1 cellular context compared by ENCODE assay signal in the genomic region with DNA sequence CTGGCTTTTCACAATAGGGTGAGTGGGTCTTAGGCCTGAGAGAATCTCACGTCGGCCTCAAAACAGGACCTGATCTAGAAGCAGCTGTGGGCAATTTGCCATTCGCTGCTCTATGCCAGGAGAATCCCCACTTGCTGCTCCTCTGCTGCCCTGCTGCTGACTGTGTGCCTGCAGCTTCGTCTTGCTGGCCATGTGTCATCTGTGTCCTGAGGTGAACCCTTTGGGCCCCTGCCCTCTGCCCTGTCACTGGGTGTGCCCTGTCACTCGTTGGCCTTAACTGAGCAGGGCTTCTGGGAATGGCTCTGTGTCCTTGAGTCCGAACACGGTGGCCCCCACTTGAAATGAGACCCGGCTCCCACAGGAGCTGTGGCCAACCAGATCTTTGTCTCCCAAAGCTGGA.
TF ChIP-seq lines count a peak whose summit lies in the region.

No MANE protein-coding gene starts in this region.

TF ChIP-seq in HepG2, 621 proteins besides CTCF, POLR2A, EP300 and RAD21 (continued from another document and continues in another):
- TF ChIP-seq, protein P1, sequence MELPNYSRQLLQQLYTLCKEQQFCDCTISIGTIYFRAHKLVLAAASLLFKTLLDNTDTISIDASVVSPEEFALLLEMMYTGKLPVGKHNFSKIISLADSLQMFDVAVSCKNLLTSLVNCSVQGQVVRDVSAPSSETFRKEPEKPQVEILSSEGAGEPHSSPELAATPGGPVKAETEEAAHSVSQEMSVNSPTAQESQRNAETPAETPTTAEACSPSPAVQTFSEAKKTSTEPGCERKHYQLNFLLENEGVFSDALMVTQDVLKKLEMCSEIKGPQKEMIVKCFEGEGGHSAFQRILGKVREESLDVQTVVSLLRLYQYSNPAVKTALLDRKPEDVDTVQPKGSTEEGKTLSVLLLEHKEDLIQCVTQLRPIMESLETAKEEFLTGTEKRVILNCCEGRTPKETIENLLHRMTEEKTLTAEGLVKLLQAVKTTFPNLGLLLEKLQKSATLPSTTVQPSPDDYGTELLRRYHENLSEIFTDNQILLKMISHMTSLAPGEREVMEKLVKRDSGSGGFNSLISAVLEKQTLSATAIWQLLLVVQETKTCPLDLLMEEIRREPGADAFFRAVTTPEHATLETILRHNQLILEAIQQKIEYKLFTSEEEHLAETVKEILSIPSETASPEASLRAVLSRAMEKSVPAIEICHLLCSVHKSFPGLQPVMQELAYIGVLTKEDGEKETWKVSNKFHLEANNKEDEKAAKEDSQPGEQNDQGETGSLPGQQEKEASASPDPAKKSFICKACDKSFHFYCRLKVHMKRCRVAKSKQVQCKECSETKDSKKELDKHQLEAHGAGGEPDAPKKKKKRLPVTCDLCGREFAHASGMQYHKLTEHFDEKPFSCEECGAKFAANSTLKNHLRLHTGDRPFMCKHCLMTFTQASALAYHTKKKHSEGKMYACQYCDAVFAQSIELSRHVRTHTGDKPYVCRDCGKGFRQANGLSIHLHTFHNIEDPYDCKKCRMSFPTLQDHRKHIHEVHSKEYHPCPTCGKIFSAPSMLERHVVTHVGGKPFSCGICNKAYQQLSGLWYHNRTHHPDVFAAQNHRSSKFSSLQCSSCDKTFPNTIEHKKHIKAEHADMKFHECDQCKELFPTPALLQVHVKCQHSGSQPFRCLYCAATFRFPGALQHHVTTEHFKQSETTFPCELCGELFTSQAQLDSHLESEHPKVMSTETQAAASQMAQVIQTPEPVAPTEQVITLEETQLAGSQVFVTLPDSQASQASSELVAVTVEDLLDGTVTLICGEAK (IDR thresholded peaks at IDR 0.05), result no peak
- TF ChIP-seq, protein P1 (CRISPR knock-in tag; IDR thresholded peaks at IDR 0.05), result peak; percentile 50; the same call in 1 of the 2 replicates
- TF ChIP-seq, protein P2, sequence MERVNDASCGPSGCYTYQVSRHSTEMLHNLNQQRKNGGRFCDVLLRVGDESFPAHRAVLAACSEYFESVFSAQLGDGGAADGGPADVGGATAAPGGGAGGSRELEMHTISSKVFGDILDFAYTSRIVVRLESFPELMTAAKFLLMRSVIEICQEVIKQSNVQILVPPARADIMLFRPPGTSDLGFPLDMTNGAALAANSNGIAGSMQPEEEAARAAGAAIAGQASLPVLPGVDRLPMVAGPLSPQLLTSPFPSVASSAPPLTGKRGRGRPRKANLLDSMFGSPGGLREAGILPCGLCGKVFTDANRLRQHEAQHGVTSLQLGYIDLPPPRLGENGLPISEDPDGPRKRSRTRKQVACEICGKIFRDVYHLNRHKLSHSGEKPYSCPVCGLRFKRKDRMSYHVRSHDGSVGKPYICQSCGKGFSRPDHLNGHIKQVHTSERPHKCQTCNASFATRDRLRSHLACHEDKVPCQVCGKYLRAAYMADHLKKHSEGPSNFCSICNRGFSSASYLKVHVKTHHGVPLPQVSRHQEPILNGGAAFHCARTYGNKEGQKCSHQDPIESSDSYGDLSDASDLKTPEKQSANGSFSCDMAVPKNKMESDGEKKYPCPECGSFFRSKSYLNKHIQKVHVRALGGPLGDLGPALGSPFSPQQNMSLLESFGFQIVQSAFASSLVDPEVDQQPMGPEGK (CRISPR knock-in tag; IDR thresholded peaks at IDR 0.05), result peak; percentile 77
- TF ChIP-seq, protein P3, sequence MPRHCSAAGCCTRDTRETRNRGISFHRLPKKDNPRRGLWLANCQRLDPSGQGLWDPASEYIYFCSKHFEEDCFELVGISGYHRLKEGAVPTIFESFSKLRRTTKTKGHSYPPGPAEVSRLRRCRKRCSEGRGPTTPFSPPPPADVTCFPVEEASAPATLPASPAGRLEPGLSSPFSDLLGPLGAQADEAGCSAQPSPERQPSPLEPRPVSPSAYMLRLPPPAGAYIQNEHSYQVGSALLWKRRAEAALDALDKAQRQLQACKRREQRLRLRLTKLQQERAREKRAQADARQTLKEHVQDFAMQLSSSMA (CRISPR knock-in tag; IDR thresholded peaks at IDR 0.05), result no peak
- TF ChIP-seq BORCS8-MEF2B (CRISPR knock-in tag; IDR thresholded peaks at IDR 0.05), result 0 out of 2 replicates have a peak, but pooled peaks have one; percentile 34
- TF ChIP-seq ZBTB7A (CRISPR knock-in tag; IDR thresholded peaks at IDR 0.05), result peak; percentile 28; the same call in 1 of the 2 replicates
- 0 out of 2 replicates have a peak, but pooled peaks have one; percentile 47 for TF ChIP-seq ZNF850 (CRISPR knock-in tag; conservative IDR thresholded peaks at IDR 0.05)
- TF ChIP-seq, protein P4, sequence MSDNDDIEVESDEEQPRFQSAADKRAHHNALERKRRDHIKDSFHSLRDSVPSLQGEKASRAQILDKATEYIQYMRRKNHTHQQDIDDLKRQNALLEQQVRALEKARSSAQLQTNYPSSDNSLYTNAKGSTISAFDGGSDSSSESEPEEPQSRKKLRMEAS (IDR thresholded peaks at IDR 0.05), result peak; percentile 93
- no peak for TF ChIP-seq FIP1L1 (IDR thresholded peaks at IDR 0.05; ENCODE audit: borderline replicate concordance, insufficient read depth, low read depth, low read length)
- TF ChIP-seq ZNF547 (CRISPR knock-in tag; IDR thresholded peaks at IDR 0.05), result no peak
- TF ChIP-seq, protein P5, sequence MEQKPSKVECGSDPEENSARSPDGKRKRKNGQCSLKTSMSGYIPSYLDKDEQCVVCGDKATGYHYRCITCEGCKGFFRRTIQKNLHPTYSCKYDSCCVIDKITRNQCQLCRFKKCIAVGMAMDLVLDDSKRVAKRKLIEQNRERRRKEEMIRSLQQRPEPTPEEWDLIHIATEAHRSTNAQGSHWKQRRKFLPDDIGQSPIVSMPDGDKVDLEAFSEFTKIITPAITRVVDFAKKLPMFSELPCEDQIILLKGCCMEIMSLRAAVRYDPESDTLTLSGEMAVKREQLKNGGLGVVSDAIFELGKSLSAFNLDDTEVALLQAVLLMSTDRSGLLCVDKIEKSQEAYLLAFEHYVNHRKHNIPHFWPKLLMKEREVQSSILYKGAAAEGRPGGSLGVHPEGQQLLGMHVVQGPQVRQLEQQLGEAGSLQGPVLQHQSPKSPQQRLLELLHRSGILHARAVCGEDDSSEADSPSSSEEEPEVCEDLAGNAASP (CRISPR knock-in tag; IDR thresholded peaks at IDR 0.05; ENCODE audit: borderline replicate concordance), result peak; percentile 100
- TF ChIP-seq, protein P6, sequence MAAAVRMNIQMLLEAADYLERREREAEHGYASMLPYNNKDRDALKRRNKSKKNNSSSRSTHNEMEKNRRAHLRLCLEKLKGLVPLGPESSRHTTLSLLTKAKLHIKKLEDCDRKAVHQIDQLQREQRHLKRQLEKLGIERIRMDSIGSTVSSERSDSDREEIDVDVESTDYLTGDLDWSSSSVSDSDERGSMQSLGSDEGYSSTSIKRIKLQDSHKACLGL (CRISPR knock-in tag; IDR thresholded peaks at IDR 0.05), result peak; percentile 30; the same call in 1 of the 2 replicates
- TF ChIP-seq, protein P7, sequence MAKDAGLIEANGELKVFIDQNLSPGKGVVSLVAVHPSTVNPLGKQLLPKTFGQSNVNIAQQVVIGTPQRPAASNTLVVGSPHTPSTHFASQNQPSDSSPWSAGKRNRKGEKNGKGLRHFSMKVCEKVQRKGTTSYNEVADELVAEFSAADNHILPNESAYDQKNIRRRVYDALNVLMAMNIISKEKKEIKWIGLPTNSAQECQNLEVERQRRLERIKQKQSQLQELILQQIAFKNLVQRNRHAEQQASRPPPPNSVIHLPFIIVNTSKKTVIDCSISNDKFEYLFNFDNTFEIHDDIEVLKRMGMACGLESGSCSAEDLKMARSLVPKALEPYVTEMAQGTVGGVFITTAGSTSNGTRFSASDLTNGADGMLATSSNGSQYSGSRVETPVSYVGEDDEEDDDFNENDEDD (CRISPR knock-in tag; IDR thresholded peaks at IDR 0.05; ENCODE audit: borderline replicate concordance), result peak; percentile 43; the same call in 1 of the 2 replicates
- TF ChIP-seq, protein P8, sequence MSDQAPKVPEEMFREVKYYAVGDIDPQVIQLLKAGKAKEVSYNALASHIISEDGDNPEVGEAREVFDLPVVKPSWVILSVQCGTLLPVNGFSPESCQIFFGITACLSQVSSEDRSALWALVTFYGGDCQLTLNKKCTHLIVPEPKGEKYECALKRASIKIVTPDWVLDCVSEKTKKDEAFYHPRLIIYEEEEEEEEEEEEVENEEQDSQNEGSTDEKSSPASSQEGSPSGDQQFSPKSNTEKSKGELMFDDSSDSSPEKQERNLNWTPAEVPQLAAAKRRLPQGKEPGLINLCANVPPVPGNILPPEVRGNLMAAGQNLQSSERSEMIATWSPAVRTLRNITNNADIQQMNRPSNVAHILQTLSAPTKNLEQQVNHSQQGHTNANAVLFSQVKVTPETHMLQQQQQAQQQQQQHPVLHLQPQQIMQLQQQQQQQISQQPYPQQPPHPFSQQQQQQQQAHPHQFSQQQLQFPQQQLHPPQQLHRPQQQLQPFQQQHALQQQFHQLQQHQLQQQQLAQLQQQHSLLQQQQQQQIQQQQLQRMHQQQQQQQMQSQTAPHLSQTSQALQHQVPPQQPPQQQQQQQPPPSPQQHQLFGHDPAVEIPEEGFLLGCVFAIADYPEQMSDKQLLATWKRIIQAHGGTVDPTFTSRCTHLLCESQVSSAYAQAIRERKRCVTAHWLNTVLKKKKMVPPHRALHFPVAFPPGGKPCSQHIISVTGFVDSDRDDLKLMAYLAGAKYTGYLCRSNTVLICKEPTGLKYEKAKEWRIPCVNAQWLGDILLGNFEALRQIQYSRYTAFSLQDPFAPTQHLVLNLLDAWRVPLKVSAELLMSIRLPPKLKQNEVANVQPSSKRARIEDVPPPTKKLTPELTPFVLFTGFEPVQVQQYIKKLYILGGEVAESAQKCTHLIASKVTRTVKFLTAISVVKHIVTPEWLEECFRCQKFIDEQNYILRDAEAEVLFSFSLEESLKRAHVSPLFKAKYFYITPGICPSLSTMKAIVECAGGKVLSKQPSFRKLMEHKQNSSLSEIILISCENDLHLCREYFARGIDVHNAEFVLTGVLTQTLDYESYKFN (CRISPR knock-in tag; conservative IDR thresholded peaks at IDR 0.05), result peak; percentile 67
- TF ChIP-seq NR1H2 (CRISPR knock-in tag; IDR thresholded peaks at IDR 0.05; ENCODE audit: borderline replicate concordance, low read depth), result no peak
- peak; percentile 26; the same call in 1 of the 2 replicates for TF ChIP-seq BCL6 (CRISPR knock-in tag; IDR thresholded peaks at IDR 0.05)
- TF ChIP-seq SAP130 (CRISPR knock-in tag; IDR thresholded peaks at IDR 0.05; ENCODE audit: low read depth), result peak; percentile 89
- no peak for TF ChIP-seq ZFAT (CRISPR knock-in tag; conservative IDR thresholded peaks at IDR 0.05)
- peak; percentile 68 for TF ChIP-seq HDAC1 (CRISPR knock-in tag; IDR thresholded peaks at IDR 0.05)
- TF ChIP-seq, protein P9, sequence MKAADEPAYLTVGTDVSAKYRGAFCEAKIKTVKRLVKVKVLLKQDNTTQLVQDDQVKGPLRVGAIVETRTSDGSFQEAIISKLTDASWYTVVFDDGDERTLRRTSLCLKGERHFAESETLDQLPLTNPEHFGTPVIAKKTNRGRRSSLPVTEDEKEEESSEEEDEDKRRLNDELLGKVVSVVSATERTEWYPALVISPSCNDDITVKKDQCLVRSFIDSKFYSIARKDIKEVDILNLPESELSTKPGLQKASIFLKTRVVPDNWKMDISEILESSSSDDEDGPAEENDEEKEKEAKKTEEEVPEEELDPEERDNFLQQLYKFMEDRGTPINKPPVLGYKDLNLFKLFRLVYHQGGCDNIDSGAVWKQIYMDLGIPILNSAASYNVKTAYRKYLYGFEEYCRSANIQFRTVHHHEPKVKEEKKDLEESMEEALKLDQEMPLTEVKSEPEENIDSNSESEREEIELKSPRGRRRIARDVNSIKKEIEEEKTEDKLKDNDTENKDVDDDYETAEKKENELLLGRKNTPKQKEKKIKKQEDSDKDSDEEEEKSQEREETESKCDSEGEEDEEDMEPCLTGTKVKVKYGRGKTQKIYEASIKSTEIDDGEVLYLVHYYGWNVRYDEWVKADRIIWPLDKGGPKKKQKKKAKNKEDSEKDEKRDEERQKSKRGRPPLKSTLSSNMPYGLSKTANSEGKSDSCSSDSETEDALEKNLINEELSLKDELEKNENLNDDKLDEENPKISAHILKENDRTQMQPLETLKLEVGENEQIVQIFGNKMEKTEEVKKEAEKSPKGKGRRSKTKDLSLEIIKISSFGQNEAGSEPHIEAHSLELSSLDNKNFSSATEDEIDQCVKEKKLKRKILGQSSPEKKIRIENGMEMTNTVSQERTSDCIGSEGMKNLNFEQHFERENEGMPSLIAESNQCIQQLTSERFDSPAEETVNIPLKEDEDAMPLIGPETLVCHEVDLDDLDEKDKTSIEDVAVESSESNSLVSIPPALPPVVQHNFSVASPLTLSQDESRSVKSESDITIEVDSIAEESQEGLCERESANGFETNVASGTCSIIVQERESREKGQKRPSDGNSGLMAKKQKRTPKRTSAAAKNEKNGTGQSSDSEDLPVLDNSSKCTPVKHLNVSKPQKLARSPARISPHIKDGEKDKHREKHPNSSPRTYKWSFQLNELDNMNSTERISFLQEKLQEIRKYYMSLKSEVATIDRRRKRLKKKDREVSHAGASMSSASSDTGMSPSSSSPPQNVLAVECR (CRISPR knock-in tag; IDR thresholded peaks at IDR 0.05; ENCODE audit: borderline replicate concordance), result peak; percentile 54; the same call in 1 of the 2 replicates
- 0 out of 2 replicates have a peak, but pooled peaks have one; percentile 66 for TF ChIP-seq HNRNPL (IDR thresholded peaks at IDR 0.05; ENCODE audit: low read depth, low read length)
- TF ChIP-seq RNF2 (conservative IDR thresholded peaks at IDR 0.05; ENCODE audit: low read depth), result 0 out of 2 replicates have a peak, but pooled peaks have one; percentile 34
- no peak for TF ChIP-seq ZNF839 (CRISPR knock-in tag; IDR thresholded peaks at IDR 0.05; ENCODE audit: borderline replicate concordance)
- TF ChIP-seq FOXA3 (CRISPR knock-in tag; IDR thresholded peaks at IDR 0.05), result 0 out of 2 replicates have a peak, but pooled peaks have one; percentile 7
- 0 out of 2 replicates have a peak, but pooled peaks have one; percentile 39 for TF ChIP-seq ZNF670 (CRISPR knock-in tag; IDR thresholded peaks at IDR 0.05; ENCODE audit: borderline replicate concordance)
- TF ChIP-seq KDM6A (CRISPR knock-in tag; IDR thresholded peaks at IDR 0.05; ENCODE audit: low read depth), result 0 out of 2 replicates have a peak, but pooled peaks have one; percentile 48
- 0 out of 2 replicates have a peak, but pooled peaks have one; percentile 52 for TF ChIP-seq ZNF816 (CRISPR knock-in tag; IDR thresholded peaks at IDR 0.05; ENCODE audit: borderline replicate concordance)
- no peak for TF ChIP-seq ZEB1 (IDR thresholded peaks at IDR 0.05; ENCODE audit: insufficient replicate concordance, low read depth)
